In the genomic region with DNA sequence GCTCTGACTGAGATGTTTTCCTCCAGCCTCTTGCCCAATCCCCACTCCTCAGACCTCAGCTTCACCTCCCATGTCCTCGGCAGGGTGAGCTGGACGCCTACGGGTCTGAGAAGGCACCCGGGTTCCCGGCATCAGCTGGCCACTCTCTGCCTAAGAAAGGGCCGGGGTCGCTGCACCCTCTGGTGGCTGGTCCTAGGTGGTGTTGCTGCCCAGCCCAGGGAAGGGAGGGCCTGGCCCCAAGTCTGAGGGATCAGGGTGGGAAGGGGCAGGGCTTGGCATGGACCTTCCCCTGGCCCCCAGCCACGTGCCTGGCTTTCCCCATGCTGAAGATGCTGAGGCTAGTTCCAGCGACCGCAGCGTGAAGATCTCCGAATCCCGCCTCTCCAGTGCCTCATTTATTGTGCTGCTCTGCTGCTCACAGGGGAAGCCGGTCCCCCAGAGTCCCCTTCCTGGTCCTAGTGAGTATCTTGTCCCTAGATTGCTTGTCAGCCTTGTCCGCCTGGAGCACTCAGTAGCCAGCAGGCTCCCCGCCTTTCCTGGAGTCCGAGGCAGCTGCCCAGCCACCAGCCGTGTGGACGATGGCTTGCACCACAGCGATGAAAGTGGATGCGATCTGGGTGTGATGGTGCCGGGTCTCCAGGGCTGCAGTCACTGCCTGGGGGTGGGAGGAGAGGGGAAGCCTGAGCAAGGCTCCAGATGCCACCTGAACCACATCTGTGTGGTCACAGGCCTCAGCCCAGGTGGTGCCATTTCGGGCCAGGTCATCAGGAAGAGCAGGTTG, we compare ENCODE assay signal across 1 cellular context.
TF ChIP-seq lines count a peak whose summit lies in the region.

No MANE protein-coding gene starts in this region.

TF ChIP-seq in HepG2, 621 proteins besides CTCF, POLR2A, EP300 and RAD21 (continued from another document and continues in another):
- TF ChIP-seq GABPB1 (CRISPR knock-in tag; IDR thresholded peaks at IDR 0.05) (peak; percentile 52), NFKBIZ (CRISPR knock-in tag; IDR thresholded peaks at IDR 0.05) (no peak), SIN3B (IDR thresholded peaks at IDR 0.05; ENCODE audit: low read length) (no peak), ZNF550 (CRISPR knock-in tag; IDR thresholded peaks at IDR 0.05; ENCODE audit: borderline replicate concordance) (no peak), ZNF598 (CRISPR knock-in tag; IDR thresholded peaks at IDR 0.05; ENCODE audit: borderline replicate concordance) (peak; percentile 83; the same call in 1 of the 2 replicates), BRCA1 (CRISPR knock-in tag; IDR thresholded peaks at IDR 0.05) (no peak), NR2F6 (IDR thresholded peaks at IDR 0.05) (no peak), NR2F6 (CRISPR knock-in tag; IDR thresholded peaks at IDR 0.05) (0 out of 2 replicates have a peak, but pooled peaks have one; percentile 30), MAFK (conservative IDR thresholded peaks at IDR 0.05 in 1 of 2, IDR thresholded peaks at IDR 0.05 in 1 of 2; ENCODE audit: low read length in 2 of 2) (no peak), SP5 (CRISPR knock-in tag; IDR thresholded peaks at IDR 0.05; ENCODE audit: borderline replicate concordance, low read depth) (no peak), ZNF30 (CRISPR knock-in tag; IDR thresholded peaks at IDR 0.05) (no peak), RNF2 (conservative IDR thresholded peaks at IDR 0.05; ENCODE audit: low read depth) (no peak), HHEX (CRISPR knock-in tag; IDR thresholded peaks at IDR 0.05) (no peak), PHF21A (CRISPR knock-in tag; IDR thresholded peaks at IDR 0.05) (no peak), HDAC2 (CRISPR knock-in tag; IDR thresholded peaks at IDR 0.05) (0 out of 2 replicates have a peak, but pooled peaks have one; percentile 16), TMF1 (CRISPR knock-in tag; IDR thresholded peaks at IDR 0.05; ENCODE audit: low read depth) (no peak), ZFP90 (CRISPR knock-in tag; IDR thresholded peaks at IDR 0.05; ENCODE audit: borderline replicate concordance) (no peak), MEIS1 (CRISPR knock-in tag; IDR thresholded peaks at IDR 0.05; ENCODE audit: borderline replicate concordance) (no peak), IRF2 (CRISPR knock-in tag; IDR thresholded peaks at IDR 0.05) (no peak), ZNF589 (CRISPR knock-in tag; conservative IDR thresholded peaks at IDR 0.05) (no peak), ZNF713 (CRISPR knock-in tag; IDR thresholded peaks at IDR 0.05) (no peak), ZNF614 (CRISPR knock-in tag; IDR thresholded peaks at IDR 0.05; ENCODE audit: borderline replicate concordance) (no peak), KLF16 (CRISPR knock-in tag; IDR thresholded peaks at IDR 0.05) (0 out of 4 replicates have a peak, but pooled peaks of 1 of the 2 experiments have one; percentile 37), ZSCAN29 (CRISPR knock-in tag; conservative IDR thresholded peaks at IDR 0.05) (no peak), ZNF446 (CRISPR knock-in tag; IDR thresholded peaks at IDR 0.05) (no peak), GATA4 (IDR thresholded peaks at IDR 0.05; ENCODE audit: borderline replicate concordance, low read depth) (no peak), ZNF335 (CRISPR knock-in tag; IDR thresholded peaks at IDR 0.05) (peak; percentile 59; the same call in 1 of the 2 replicates), MEF2D (CRISPR knock-in tag; IDR thresholded peaks at IDR 0.05) (no peak), RARG (CRISPR knock-in tag; IDR thresholded peaks at IDR 0.05; ENCODE audit: low read depth) (no peak), HNRNPL (IDR thresholded peaks at IDR 0.05; ENCODE audit: low read depth, low read length) (peak; percentile 68; the same call in 1 of the 2 replicates), ZNF629 (CRISPR knock-in tag; conservative IDR thresholded peaks at IDR 0.05) (no peak), HNF4A (CRISPR knock-in tag; IDR thresholded peaks at IDR 0.05) (no peak), TCF7 (IDR thresholded peaks at IDR 0.05; ENCODE audit: low read depth) (no peak), RFX3 (CRISPR knock-in tag; IDR thresholded peaks at IDR 0.05) (no peak), NFYC (CRISPR knock-in tag; IDR thresholded peaks at IDR 0.05) (no peak)
- TF ChIP-seq, protein P1, sequence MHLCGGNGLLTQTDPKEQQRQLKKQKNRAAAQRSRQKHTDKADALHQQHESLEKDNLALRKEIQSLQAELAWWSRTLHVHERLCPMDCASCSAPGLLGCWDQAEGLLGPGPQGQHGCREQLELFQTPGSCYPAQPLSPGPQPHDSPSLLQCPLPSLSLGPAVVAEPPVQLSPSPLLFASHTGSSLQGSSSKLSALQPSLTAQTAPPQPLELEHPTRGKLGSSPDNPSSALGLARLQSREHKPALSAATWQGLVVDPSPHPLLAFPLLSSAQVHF (CRISPR knock-in tag; IDR thresholded peaks at IDR 0.05) = no peak
- TF ChIP-seq, protein P2, sequence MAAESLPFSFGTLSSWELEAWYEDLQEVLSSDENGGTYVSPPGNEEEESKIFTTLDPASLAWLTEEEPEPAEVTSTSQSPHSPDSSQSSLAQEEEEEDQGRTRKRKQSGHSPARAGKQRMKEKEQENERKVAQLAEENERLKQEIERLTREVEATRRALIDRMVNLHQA (CRISPR knock-in tag; IDR thresholded peaks at IDR 0.05) = no peak
- TF ChIP-seq, protein P3, sequence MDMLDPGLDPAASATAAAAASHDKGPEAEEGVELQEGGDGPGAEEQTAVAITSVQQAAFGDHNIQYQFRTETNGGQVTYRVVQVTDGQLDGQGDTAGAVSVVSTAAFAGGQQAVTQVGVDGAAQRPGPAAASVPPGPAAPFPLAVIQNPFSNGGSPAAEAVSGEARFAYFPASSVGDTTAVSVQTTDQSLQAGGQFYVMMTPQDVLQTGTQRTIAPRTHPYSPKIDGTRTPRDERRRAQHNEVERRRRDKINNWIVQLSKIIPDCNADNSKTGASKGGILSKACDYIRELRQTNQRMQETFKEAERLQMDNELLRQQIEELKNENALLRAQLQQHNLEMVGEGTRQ (IDR thresholded peaks at IDR 0.05; ENCODE audit: low read depth, low read length) = no peak
- TF ChIP-seq, protein P3 (CRISPR knock-in tag; IDR thresholded peaks at IDR 0.05; ENCODE audit: borderline replicate concordance) = no peak
- TF ChIP-seq, protein P4, sequence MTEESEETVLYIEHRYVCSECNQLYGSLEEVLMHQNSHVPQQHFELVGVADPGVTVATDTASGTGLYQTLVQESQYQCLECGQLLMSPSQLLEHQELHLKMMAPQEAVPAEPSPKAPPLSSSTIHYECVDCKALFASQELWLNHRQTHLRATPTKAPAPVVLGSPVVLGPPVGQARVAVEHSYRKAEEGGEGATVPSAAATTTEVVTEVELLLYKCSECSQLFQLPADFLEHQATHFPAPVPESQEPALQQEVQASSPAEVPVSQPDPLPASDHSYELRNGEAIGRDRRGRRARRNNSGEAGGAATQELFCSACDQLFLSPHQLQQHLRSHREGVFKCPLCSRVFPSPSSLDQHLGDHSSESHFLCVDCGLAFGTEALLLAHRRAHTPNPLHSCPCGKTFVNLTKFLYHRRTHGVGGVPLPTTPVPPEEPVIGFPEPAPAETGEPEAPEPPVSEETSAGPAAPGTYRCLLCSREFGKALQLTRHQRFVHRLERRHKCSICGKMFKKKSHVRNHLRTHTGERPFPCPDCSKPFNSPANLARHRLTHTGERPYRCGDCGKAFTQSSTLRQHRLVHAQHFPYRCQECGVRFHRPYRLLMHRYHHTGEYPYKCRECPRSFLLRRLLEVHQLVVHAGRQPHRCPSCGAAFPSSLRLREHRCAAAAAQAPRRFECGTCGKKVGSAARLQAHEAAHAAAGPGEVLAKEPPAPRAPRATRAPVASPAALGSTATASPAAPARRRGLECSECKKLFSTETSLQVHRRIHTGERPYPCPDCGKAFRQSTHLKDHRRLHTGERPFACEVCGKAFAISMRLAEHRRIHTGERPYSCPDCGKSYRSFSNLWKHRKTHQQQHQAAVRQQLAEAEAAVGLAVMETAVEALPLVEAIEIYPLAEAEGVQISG (CRISPR knock-in tag; IDR thresholded peaks at IDR 0.05) = 0 out of 2 replicates have a peak, but pooled peaks have one; percentile 32
- TF ChIP-seq, protein P5, sequence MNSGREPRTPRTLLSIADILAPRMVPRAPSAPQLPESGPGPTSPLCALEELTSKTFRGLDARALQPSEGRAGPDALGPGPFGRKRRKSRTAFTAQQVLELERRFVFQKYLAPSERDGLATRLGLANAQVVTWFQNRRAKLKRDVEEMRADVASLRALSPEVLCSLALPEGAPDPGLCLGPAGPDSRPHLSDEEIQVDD (CRISPR knock-in tag; IDR thresholded peaks at IDR 0.05; ENCODE audit: borderline replicate concordance) = no peak
- TF ChIP-seq, protein P6, sequence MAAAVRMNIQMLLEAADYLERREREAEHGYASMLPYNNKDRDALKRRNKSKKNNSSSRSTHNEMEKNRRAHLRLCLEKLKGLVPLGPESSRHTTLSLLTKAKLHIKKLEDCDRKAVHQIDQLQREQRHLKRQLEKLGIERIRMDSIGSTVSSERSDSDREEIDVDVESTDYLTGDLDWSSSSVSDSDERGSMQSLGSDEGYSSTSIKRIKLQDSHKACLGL (CRISPR knock-in tag; IDR thresholded peaks at IDR 0.05) = no peak
- TF ChIP-seq, protein P7, sequence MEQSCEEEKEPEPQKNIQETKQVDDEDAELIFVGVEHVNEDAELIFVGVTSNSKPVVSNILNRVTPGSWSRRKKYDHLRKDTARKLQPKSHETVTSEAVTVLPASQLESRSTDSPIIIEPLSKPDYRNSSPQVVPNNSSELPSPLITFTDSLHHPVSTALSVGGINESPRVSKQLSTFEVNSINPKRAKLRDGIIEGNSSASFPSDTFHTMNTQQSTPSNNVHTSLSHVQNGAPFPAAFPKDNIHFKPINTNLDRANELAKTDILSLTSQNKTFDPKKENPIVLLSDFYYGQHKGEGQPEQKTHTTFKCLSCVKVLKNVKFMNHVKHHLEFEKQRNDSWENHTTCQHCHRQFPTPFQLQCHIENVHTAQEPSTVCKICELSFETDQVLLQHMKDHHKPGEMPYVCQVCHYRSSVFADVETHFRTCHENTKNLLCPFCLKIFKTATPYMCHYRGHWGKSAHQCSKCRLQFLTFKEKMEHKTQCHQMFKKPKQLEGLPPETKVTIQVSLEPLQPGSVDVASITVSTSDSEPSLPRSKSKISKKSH (CRISPR knock-in tag; IDR thresholded peaks at IDR 0.05; ENCODE audit: borderline replicate concordance) = no peak
- TF ChIP-seq, protein P8, sequence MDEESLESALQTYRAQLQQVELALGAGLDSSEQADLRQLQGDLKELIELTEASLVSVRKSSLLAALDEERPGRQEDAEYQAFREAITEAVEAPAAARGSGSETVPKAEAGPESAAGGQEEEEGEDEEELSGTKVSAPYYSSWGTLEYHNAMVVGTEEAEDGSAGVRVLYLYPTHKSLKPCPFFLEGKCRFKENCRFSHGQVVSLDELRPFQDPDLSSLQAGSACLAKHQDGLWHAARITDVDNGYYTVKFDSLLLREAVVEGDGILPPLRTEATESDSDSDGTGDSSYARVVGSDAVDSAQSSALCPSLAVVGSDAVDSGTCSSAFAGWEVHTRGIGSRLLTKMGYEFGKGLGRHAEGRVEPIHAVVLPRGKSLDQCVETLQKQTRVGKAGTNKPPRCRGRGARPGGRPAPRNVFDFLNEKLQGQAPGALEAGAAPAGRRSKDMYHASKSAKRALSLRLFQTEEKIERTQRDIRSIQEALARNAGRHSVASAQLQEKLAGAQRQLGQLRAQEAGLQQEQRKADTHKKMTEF (CRISPR knock-in tag; IDR thresholded peaks at IDR 0.05) = 0 out of 2 replicates have a peak, but pooled peaks have one; percentile 26
- TF ChIP-seq, protein P9, sequence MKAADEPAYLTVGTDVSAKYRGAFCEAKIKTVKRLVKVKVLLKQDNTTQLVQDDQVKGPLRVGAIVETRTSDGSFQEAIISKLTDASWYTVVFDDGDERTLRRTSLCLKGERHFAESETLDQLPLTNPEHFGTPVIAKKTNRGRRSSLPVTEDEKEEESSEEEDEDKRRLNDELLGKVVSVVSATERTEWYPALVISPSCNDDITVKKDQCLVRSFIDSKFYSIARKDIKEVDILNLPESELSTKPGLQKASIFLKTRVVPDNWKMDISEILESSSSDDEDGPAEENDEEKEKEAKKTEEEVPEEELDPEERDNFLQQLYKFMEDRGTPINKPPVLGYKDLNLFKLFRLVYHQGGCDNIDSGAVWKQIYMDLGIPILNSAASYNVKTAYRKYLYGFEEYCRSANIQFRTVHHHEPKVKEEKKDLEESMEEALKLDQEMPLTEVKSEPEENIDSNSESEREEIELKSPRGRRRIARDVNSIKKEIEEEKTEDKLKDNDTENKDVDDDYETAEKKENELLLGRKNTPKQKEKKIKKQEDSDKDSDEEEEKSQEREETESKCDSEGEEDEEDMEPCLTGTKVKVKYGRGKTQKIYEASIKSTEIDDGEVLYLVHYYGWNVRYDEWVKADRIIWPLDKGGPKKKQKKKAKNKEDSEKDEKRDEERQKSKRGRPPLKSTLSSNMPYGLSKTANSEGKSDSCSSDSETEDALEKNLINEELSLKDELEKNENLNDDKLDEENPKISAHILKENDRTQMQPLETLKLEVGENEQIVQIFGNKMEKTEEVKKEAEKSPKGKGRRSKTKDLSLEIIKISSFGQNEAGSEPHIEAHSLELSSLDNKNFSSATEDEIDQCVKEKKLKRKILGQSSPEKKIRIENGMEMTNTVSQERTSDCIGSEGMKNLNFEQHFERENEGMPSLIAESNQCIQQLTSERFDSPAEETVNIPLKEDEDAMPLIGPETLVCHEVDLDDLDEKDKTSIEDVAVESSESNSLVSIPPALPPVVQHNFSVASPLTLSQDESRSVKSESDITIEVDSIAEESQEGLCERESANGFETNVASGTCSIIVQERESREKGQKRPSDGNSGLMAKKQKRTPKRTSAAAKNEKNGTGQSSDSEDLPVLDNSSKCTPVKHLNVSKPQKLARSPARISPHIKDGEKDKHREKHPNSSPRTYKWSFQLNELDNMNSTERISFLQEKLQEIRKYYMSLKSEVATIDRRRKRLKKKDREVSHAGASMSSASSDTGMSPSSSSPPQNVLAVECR (CRISPR knock-in tag; IDR thresholded peaks at IDR 0.05; ENCODE audit: borderline replicate concordance) = no peak; the same call in 1 of the 2 replicates
- TF ChIP-seq, protein P10, sequence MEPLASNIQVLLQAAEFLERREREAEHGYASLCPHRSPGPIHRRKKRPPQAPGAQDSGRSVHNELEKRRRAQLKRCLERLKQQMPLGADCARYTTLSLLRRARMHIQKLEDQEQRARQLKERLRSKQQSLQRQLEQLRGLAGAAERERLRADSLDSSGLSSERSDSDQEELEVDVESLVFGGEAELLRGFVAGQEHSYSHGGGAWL (CRISPR knock-in tag; IDR thresholded peaks at IDR 0.05) = no peak
- TF ChIP-seq, protein P11, sequence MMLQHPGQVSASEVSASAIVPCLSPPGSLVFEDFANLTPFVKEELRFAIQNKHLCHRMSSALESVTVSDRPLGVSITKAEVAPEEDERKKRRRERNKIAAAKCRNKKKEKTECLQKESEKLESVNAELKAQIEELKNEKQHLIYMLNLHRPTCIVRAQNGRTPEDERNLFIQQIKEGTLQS (CRISPR knock-in tag; IDR thresholded peaks at IDR 0.05) = no peak
- TF ChIP-seq, protein P12, sequence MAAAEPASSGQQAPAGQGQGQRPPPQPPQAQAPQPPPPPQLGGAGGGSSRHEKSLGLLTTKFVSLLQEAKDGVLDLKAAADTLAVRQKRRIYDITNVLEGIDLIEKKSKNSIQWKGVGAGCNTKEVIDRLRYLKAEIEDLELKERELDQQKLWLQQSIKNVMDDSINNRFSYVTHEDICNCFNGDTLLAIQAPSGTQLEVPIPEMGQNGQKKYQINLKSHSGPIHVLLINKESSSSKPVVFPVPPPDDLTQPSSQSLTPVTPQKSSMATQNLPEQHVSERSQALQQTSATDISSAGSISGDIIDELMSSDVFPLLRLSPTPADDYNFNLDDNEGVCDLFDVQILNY (CRISPR knock-in tag; conservative IDR thresholded peaks at IDR 0.05) = no peak
